In genomic region chr6:139764498-139764986, GRCh38 we compare ENCODE assay signal across 8 cellular contexts.
DNase-seq lines count a peak whose midpoint lies in the region; ATAC-seq and TF ChIP-seq lines count a peak whose summit lies in the region.

No MANE protein-coding gene starts in this region.

- H3K4me3 Mint-ChIP-seq in CD14-positive monocyte, result peak overlapping the region; percentile 66 to 86
- no peak overlapping the region for H3K4me3 Mint-ChIP-seq in natural killer cell

- POLR2A ChIA-PET in SK-N-SH (lab: Yijun Ruan, JAX), result no interaction called here

- no peaks in the 10 kb centered on the region for H4K20me1 ChIP-seq in SK-N-SH (ENCODE audit: insufficient read depth)

- TF ChIP-seq CTCF in CD14-positive monocyte (IDR thresholded peaks at IDR 0.05) (no peak), SK-N-SH (IDR thresholded peaks at IDR 0.05) (no peak), natural killer cell (IDR thresholded peaks at IDR 0.05) (no peak)

- H3K4me1 Mint-ChIP-seq in CD14-positive monocyte (peaks cover 36% of the 10 kb centered on the region), natural killer cell (peaks cover 13 to 15% of the 10 kb centered on the region in 2 donors)

- 0 out of 2 replicates have a peak overlapping the region, but pooled peaks have one; percentile 24 for H2AFZ ChIP-seq in SK-N-SH (ENCODE audit: low read depth)

- H3K27ac Mint-ChIP-seq in CD14-positive monocyte (peak overlapping the region; percentile 84 to 98 (median 96)), natural killer cell (peak overlapping the region; percentile 6 to 47)

- TF ChIP-seq EP300 in SK-N-SH (IDR thresholded peaks at IDR 0.05; ENCODE audit: borderline replicate concordance in 1 of 2, low read depth in 1 of 2, low read length in 1 of 2), result peak; percentile 10 to 96; a peak in 2 of 4 replicates

- H3K27me3 ChIP-seq in SK-N-SH (ENCODE audit: insufficient read depth), result no peaks in the 10 kb centered on the region
- H3K27me3 ChIP-seq in esophagus (ENCODE audit: control insufficient read depth in 1 of 2, insufficient read depth in 2 of 2, low read length in 2 of 2), result no peaks in the 10 kb centered on the region

- H3K4me2 ChIP-seq in SK-N-SH, result peak overlapping the region; percentile 56; the same call in 1 of the 2 replicates

- no peaks in the 10 kb centered on the region for H3K9me3 Mint-ChIP-seq in CD14-positive monocyte
- no peaks in the 10 kb centered on the region for H3K9me3 Mint-ChIP-seq in natural killer cell

- peaks cover 0 to 4% of the 10 kb centered on the region in 2 experiments; a peak in 2 of 4 replicates for H3K4me1 ChIP-seq in SK-N-SH (ENCODE audit: control insufficient read depth in 1 of 2, insufficient read depth in 2 of 2, low read depth in 1 of 2, low read length in 1 of 2)
- H3K4me1 ChIP-seq in esophagus (ENCODE audit: control insufficient read depth in 2 of 2, insufficient read depth in 2 of 2, low read length in 1 of 2), result no peaks in the 10 kb centered on the region

- 0 out of 2 replicates have a peak, but pooled peaks cover 3% of the 10 kb centered on the region for H3K9me2 ChIP-seq in SK-N-SH

- H3K79me2 ChIP-seq in SK-N-SH (ENCODE audit: insufficient read depth), result no peaks in the 10 kb centered on the region

- H3K27ac ChIP-seq in SK-N-SH (ENCODE audit: low read depth in 2 of 2, low read length in 1 of 2), result peak overlapping the region; percentile 76 to 83; a peak in 3 of 4 replicates
- H3K27ac ChIP-seq in esophagus (ENCODE audit: low read depth in 2 of 2, low read length in 1 of 2), result peak overlapping the region; percentile 51 to 68

- H3K9ac ChIP-seq in SK-N-SH, result peak overlapping the region; percentile 29; the same call in 1 of the 2 replicates

- H3K9me3 ChIP-seq in SK-N-SH, result no peaks in the 10 kb centered on the region
- H3K9me3 ChIP-seq in esophagus (ENCODE audit: control insufficient read depth in 2 of 2, insufficient read depth in 1 of 2, low read depth in 1 of 2, low read length in 1 of 2), result no peaks in the 10 kb centered on the region

- H3K4me3 ChIP-seq in SK-N-SH (ENCODE audit: low read depth in 2 of 2, low read length in 1 of 2) (no peak overlapping the region), esophagus (ENCODE audit: low read depth in 1 of 2, low read length in 2 of 2) (no peak overlapping the region)

- CTCF ChIA-PET in SK-N-SH (lab: Yijun Ruan, JAX), result no interaction called here

- H3K36me3 ChIP-seq in SK-N-SH (replicated peaks in 1 of 2; ENCODE audit: control insufficient read depth in 1 of 2, insufficient read depth in 2 of 2, low read length in 1 of 2) (no peaks in the 10 kb centered on the region), esophagus (ENCODE audit: control insufficient read depth in 2 of 2, insufficient read depth in 2 of 2, low read length in 1 of 2) (no peaks in the 10 kb centered on the region)

- TF ChIP-seq RAD21 in SK-N-SH (IDR thresholded peaks at IDR 0.05; ENCODE audit: low read length), result no peak

- ATAC-seq in GM19397 (IDR thresholded peaks at IDR 0.05; ENCODE audit: unreplicated experiment) (peak; percentile 82), HG03378 (IDR thresholded peaks at IDR 0.05; ENCODE audit: unreplicated experiment) (peak; percentile 81), natural killer cell (peak; percentile 53 to 65 (median 58))

- H3K36me3 Mint-ChIP-seq in CD14-positive monocyte (no peaks in the 10 kb centered on the region), natural killer cell (no peaks in the 10 kb centered on the region)

- peaks cover 34% of the 10 kb centered on the region for H3F3A ChIP-seq in SK-N-SH (replicated peaks; ENCODE audit: insufficient read depth)

- intact Hi-C loops in CD14-positive monocyte (cut with micrococcal nuclease), result loop anchor here (5.0 to 10.0 kb wide), 5 partner anchors 50 to 630 kb away; partner anchors contain the start of gene HECA (in 1 of the 2)
- intact Hi-C loops in natural killer cell (cut with micrococcal nuclease), result no loop called here

- WGBS in SK-N-SH (ENCODE audit: low lambda C conversion rate), result 5% methylated on average over 2 of the region's 2 CpGs
- 51 to 55% methylated on average over 2 of the region's 2 CpGs for WGBS in esophagus, 2 donors

- DNase-seq in CD14-positive monocyte (ENCODE audit: low spot score) (no peak), SK-N-SH (no peak), natural killer cell (no peak), NCI-H748 treated with DMSO at 0.1 percent for 48 hours (lab: John Stamatoyannopoulos, UW) (no peak), T-helper 9 cell (no peak)

- H3K27me3 Mint-ChIP-seq in CD14-positive monocyte (ENCODE audit: low read depth in 3 of 3), result no peaks in the 10 kb centered on the region
- H3K27me3 Mint-ChIP-seq in natural killer cell (ENCODE audit: low read depth in 2 of 2), result no peaks in the 10 kb centered on the region

TF ChIP-seq in SK-N-SH, 30 proteins besides CTCF, POLR2A, EP300 and RAD21 (continues in another document):
- TF ChIP-seq FOSL2 (IDR thresholded peaks at IDR 0.05; ENCODE audit: borderline replicate concordance, low read depth) (peak; percentile 97), ELF1 (IDR thresholded peaks at IDR 0.05) (no peak), RCOR1 (IDR thresholded peaks at IDR 0.05; ENCODE audit: low read length) (no peak), YY1 (IDR thresholded peaks at IDR 0.05; ENCODE audit: low read depth) (peak; percentile 37; the same call in 1 of the 2 replicates), USF1 (IDR thresholded peaks at IDR 0.05; ENCODE audit: borderline replicate concordance, low read depth) (peak; percentile 34; the same call in 1 of the 2 replicates), NFIC (IDR thresholded peaks at IDR 0.05; ENCODE audit: borderline replicate concordance) (peak; percentile 73), FOXM1 (IDR thresholded peaks at IDR 0.05; ENCODE audit: low read depth) (peak; percentile 53; the same call in 1 of the 2 replicates), CHD2 (IDR thresholded peaks at IDR 0.05; ENCODE audit: low read length, partially characterized antibody) (no peak), EZH2phosphoT487 (IDR thresholded peaks at IDR 0.05; ENCODE audit: borderline replicate concordance, low read depth) (no peak), MXI1 (IDR thresholded peaks at IDR 0.05; ENCODE audit: low read depth, low read length) (no peak), USF2 (IDR thresholded peaks at IDR 0.05; ENCODE audit: borderline replicate concordance, low read depth, low read length) (no peak), REST (IDR thresholded peaks at IDR 0.05; ENCODE audit: low read depth, low read length) (no peak), TEAD4 (IDR thresholded peaks at IDR 0.05; ENCODE audit: borderline replicate concordance, insufficient read depth) (peak; percentile 89)
- TF ChIP-seq, protein P1, sequence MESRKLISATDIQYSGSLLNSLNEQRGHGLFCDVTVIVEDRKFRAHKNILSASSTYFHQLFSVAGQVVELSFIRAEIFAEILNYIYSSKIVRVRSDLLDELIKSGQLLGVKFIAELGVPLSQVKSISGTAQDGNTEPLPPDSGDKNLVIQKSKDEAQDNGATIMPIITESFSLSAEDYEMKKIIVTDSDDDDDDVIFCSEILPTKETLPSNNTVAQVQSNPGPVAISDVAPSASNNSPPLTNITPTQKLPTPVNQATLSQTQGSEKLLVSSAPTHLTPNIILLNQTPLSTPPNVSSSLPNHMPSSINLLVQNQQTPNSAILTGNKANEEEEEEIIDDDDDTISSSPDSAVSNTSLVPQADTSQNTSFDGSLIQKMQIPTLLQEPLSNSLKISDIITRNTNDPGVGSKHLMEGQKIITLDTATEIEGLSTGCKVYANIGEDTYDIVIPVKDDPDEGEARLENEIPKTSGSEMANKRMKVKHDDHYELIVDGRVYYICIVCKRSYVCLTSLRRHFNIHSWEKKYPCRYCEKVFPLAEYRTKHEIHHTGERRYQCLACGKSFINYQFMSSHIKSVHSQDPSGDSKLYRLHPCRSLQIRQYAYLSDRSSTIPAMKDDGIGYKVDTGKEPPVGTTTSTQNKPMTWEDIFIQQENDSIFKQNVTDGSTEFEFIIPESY (IDR thresholded peaks at IDR 0.05; ENCODE audit: borderline replicate concordance, low read depth), result peak; percentile 83
